ENCODE assay signal across 18 cellular contexts in the genomic region with DNA sequence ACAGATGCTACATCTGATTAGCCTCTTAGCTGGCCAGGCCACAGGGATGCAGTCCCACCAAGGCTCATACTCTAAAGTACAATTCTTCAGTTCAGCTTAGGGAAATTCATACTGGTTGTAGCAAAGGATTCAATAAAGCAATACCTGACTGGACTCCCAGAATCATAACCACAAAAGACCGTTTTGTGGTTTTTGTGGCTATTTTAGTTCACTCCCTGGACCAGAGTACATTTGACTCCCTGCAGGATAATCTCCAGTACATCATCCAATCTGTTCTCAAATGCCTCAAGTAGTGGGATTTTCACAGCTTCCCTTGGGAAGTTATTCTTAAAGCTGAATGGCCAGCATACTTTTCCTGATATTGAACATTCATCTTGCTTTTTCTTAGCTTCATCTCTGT.
"Had no signal": no experiment of that assay in that cellular context is flagged by ENCODE, and none has a peak within 500 bp of the region (broad histone marks: within the 10 kb centered on the region; RNA-seq: fewer than 3 reads in every experiment).

No MANE protein-coding gene starts in this region.

- DNase-seq: activated CD4-positive, alpha-beta T cell treated with anti-CD3 and anti-CD28 coated beads, Interleukin-2, amount 50 U/mL, for 4 hours; activated gamma-delta T cell treated with Interleukin-2 at 50 U/mL for 16 hours; adrenal gland; central memory CD4-positive, alpha-beta T cell; colonic mucosa; erythroblast; heart right ventricle; immature natural killer cell; kidney glomerular epithelial cell; left ventricle myocardium inferior; mammary epithelial cell; midbrain; nephron progenitor cell; stimulated activated CD4-positive, alpha-beta T cell treated with anti-CD3 and anti-CD28 coated beads, Interleukin-15, amount 100 ng/mL, for 24 hours; stimulated activated CD4-positive, alpha-beta T cell treated with anti-CD3 and anti-CD28 coated beads, Interleukin-2, amount 100 ng/mL, for 48 hours; uterus had no signal

- ATAC-seq: activated naive CD4-positive, alpha-beta T cell treated with anti-CD3 and anti-CD28 coated beads, Interleukin-2, amount 50 U/mL, for 72 hours; gastroesophageal sphincter; heart right ventricle had no signal
